ENCODE assay signal across 8 cellular contexts in genomic region chr5:6387970-6388369, GRCh38.
"Had no signal": no experiment of that assay in that cellular context is flagged by ENCODE, and none has a peak within 500 bp of the region (broad histone marks: within the 10 kb centered on the region; RNA-seq: fewer than 3 reads in every experiment).

No MANE protein-coding gene starts in this region.

- H3K4me3 ChIP-seq: GM12878 had no signal

- ATAC-seq: GM12878 had no signal

- FAIRE-seq: G401.6, GM12878, GM12891, GM12892, GM18507, GM19239 had no signal

- DNase-seq: GDM1, GF-D8 had no signal
